8 cellular contexts compared by ENCODE assay signal in the genomic region with DNA sequence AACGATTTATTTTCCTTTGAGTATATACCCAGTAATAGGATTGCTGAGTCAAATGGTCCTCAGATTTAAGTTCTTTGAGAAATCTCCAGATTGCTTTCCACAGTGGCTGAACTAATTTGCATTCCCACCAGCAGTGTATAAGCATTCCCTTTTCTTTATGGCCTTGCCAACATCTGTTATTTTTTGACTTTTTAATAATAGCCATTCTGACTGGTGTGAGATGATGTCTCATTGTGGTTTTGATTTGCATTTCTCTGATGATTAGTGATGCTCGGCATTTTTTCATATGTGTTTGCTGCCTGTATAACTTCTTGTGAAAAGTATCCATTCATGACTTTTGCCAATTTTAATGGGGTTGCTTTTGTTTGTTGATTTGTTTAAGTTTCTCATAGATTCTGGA.
A peak's percentile ranks its signal among the peaks of the same experiment; 100 is the strongest.
DNase-seq lines count a peak whose midpoint lies in the region; FAIRE-seq and TF ChIP-seq lines count a peak whose summit lies in the region.
"Not testable (repeated sequence)": the region's sequence is repeated elsewhere in the genome, so short reads cannot be mapped to it uniquely, and the experiment has no call there.

No MANE protein-coding gene starts in this region.

- not testable (repeated sequence) for H3K9me3 ChIP-seq in astrocyte (ENCODE audit: insufficient read depth, low read depth, low read length)

- TF ChIP-seq CTCF in AG10803 (conservative IDR thresholded peaks at IDR 0.05; ENCODE audit: low read length); astrocyte (IDR thresholded peaks at IDR 0.05; ENCODE audit: insufficient read depth, low read depth, low read length); epithelial cell of esophagus (IDR thresholded peaks at IDR 0.05; ENCODE audit: insufficient read depth, low read depth, low read length, missing control alignments): not testable (repeated sequence)

- not testable (repeated sequence) for H3K4me3 Mint-ChIP-seq in astrocyte (ENCODE audit: unreplicated experiment)

- not testable (repeated sequence) for H3K27me3 ChIP-seq in astrocyte (ENCODE audit: insufficient read depth, low read length)

- H3K4me2 ChIP-seq in astrocyte (ENCODE audit: low read length): not testable (repeated sequence)

- H2AFZ ChIP-seq in astrocyte (ENCODE audit: low read depth, low read length): not testable (repeated sequence)

- H4K20me1 ChIP-seq in astrocyte (ENCODE audit: insufficient read depth, low read length): not testable (repeated sequence)

- H3K79me2 ChIP-seq in astrocyte (ENCODE audit: insufficient read depth, low read length): not testable (repeated sequence)

- H3K36me3 Mint-ChIP-seq in astrocyte (ENCODE audit: low read depth, unreplicated experiment): not testable (repeated sequence)

- peaks cover 10% of the 10 kb centered on the region for H3K4me1 Mint-ChIP-seq in astrocyte (ENCODE audit: low read depth, unreplicated experiment)

- not testable (repeated sequence) for H3K27me3 Mint-ChIP-seq in astrocyte (ENCODE audit: low read depth, unreplicated experiment)

- not testable (repeated sequence) for FAIRE-seq in astrocyte (lab: Jason Lieb, UNC)

- H3K4me3 ChIP-seq in AG10803 (ENCODE audit: low read length); astrocyte (ENCODE audit: insufficient read depth, low read depth, low read length); epithelial cell of esophagus (ENCODE audit: low read length): not testable (repeated sequence)

- not testable (repeated sequence) for H3K9ac ChIP-seq in astrocyte (ENCODE audit: low read length)

- not testable (repeated sequence) for H3K27ac ChIP-seq in astrocyte (ENCODE audit: low read depth, low read length)

- not testable (repeated sequence) for H3K36me3 ChIP-seq in astrocyte (ENCODE audit: insufficient read depth, low read length)

- H3K9me3 Mint-ChIP-seq in astrocyte (ENCODE audit: unreplicated experiment): not testable (repeated sequence)

- H3K27ac Mint-ChIP-seq in astrocyte (ENCODE audit: unreplicated experiment): not testable (repeated sequence)

- H3K4me1 ChIP-seq in astrocyte (ENCODE audit: insufficient read depth, low read length): peaks cover 10% of the 10 kb centered on the region

- DNase-seq in AG10803 (ENCODE audit: low read depth): peak; percentile 3
- DNase-seq in EL: peak; percentile 13
- DNase-seq in M059J (ENCODE audit: low read depth): peak; percentile 18
- peak; percentile 42 for DNase-seq in RPMI7951 (ENCODE audit: low read depth)
- DNase-seq in astrocyte (ENCODE audit: low read depth): peak; percentile 43
- DNase-seq in astrocyte of the hippocampus (ENCODE audit: low read depth, low spot score): peak; percentile 55
- DNase-seq in epithelial cell of esophagus (ENCODE audit: low read depth): peak; percentile 24
- peak; percentile 21 for DNase-seq in kidney tubule cell (ENCODE audit: low spot score)

Comparison
In these comparisons a context has a peak if more than half of its experiments do, and no peak if none do; other contexts are left out.
1. DNase-seq: peak in every context shown above with its lines; median percentile 55 in astrocyte of the hippocampus; 43 in astrocyte; 42 in RPMI7951; 24 in epithelial cell of esophagus; 21 in kidney tubule cell; 18 in M059J; 13 in EL; 3 in AG10803.